Comparison of ENCODE assay signal across 25 cellular contexts in genomic region chr12:111353603-111354295, GRCh38.
"Had no signal": no experiment of that assay in that cellular context is flagged by ENCODE, and none has a peak within 500 bp of the region (broad histone marks: within the 10 kb centered on the region; RNA-seq: fewer than 3 reads in every experiment).

No MANE protein-coding gene starts in this region.

- H3K4me1 ChIP-seq: foreskin keratinocyte, pancreas, stomach, upper lobe of left lung had no signal

- H3K9me3 ChIP-seq: pancreas had no signal

- H3K4me3 ChIP-seq: dorsolateral prefrontal cortex, pancreas, smooth muscle cell, stomach, thoracic aorta, upper lobe of left lung had no signal

- H3K4me2 ChIP-seq: smooth muscle cell had no signal

- FAIRE-seq: colon, pancreas had no signal

- ATAC-seq: activated naive CD8-positive, alpha-beta T cell treated with anti-CD3 and anti-CD28 coated beads, Interleukin-2, amount 50 U/mL, for 24 hours; foreskin keratinocyte; naive thymus-derived CD8-positive, alpha-beta T cell; pancreas; sciatic nerve had no signal

- H3K36me3 ChIP-seq: brain microvascular endothelial cell, pancreas, stomach, thoracic aorta, upper lobe of left lung had no signal

- H3K27me3 ChIP-seq: brain microvascular endothelial cell, dorsolateral prefrontal cortex, pancreas, stomach, upper lobe of left lung had no signal

- H3K27ac ChIP-seq: brain microvascular endothelial cell, dorsolateral prefrontal cortex, foreskin keratinocyte, pancreas, stomach, thoracic aorta, upper lobe of left lung had no signal

- DNase-seq: activated CD4-positive, alpha-beta T cell treated with anti-CD3 and anti-CD28 coated beads, Interleukin-2, amount 50 U/mL, for 1 hour; activated CD8-positive, alpha-beta memory T cell treated with anti-CD3 and anti-CD28 coated beads for 24 hours; activated CD8-positive, alpha-beta memory T cell treated with anti-CD3 and anti-CD28 coated beads, Interleukin-2, amount 50 U/mL, for 48 hours; activated effector memory CD4-positive, alpha-beta T cell treated with Interleukin-2 at 50 U/mL for 16 hours; activated naive CD4-positive, alpha-beta T cell treated with anti-CD3 and anti-CD28 coated beads, Interleukin-2, amount 10 ng/mL, durations not matched to agents 7 days and 5 days; activated naive CD8-positive, alpha-beta T cell treated with anti-CD3 and anti-CD28 coated beads, Interleukin-2, amount 50 U/mL, for 24 hours; activated T-cell treated with anti-CD3 and anti-CD28 coated beads, Interleukin-2, amount 50 U/mL, for 48 hours; anterior cingulate cortex; brain microvascular endothelial cell; central memory CD4-positive, alpha-beta T cell; dorsolateral prefrontal cortex; foreskin keratinocyte; glutamatergic neuron; hippocampal formation; immature natural killer cell; naive thymus-derived CD8-positive, alpha-beta T cell; pancreas; stimulated activated CD4-positive, alpha-beta T cell treated with anti-CD3 and anti-CD28 coated beads, Interleukin-4, amount 100 ng/mL, for 1 hour; stomach; T-helper 9 cell; upper lobe of left lung had no signal
